ENCODE assay signal across 9 cellular contexts in the genomic region with DNA sequence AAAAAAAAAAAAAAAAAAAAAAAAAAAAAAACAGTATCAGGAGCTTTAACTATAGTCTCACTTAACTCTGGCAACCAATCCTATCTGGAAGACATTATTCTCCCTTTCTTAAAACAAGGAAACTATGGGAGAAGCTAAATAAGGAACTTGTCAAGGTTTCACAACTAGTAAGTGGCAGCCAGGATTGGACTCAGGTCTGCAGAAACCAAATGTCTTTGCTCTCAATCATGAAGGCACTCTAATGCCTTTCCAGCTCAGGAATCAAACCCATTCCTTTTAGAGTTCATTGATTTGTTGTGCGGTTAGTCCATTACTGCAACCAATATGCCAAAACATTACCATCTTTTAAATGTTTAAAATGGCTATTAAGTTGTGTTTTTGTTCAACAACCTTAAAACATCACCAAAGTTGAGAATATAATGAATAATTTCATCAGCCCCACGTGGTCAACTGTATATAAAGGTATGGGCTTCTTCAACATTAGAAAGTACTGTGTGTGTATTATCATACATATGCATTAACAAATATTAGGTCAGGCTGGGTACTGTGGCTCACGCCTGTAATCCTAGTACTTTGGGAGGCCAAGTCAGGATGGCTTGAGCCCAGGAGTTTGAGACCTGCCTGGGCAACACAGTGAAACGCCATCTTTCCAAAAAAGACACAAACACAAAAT. TPM values are rescaled to one million over a fixed set of nuclear protein-coding genes. Genes with fewer than 3 reads are reported as not detected.
A peak's percentile ranks its signal among the peaks of the same experiment; 100 is the strongest.
DNase-seq lines count a peak whose midpoint lies in the region; ATAC-seq and TF ChIP-seq lines count a peak whose summit lies in the region.
"Had no signal": no experiment of that assay in that cellular context is flagged by ENCODE, and none has a peak within 500 bp of the region (broad histone marks: within the 10 kb centered on the region; RNA-seq: fewer than 3 reads in every experiment).

No MANE protein-coding gene starts in this region.

- no peak for ATAC-seq in CD4-positive, CD25-positive, alpha-beta regulatory T cell (ENCODE audit: low read depth in 2 of 2)
- ATAC-seq in naive thymus-derived CD8-positive, alpha-beta T cell, result no peak
- ATAC-seq in GM21381 (IDR thresholded peaks at IDR 0.05; ENCODE audit: unreplicated experiment), result no peak

- intact Hi-C loops in mammary epithelial cell (cut with micrococcal nuclease) (no loop called here), posterior cingulate gyrus (cut with DNase I) (no loop called here)

- H2AFZ ChIP-seq in mammary epithelial cell (ENCODE audit: low read depth, low read length), result no peak overlapping the region

- no peaks in the 10 kb centered on the region for H3K9me3 Mint-ChIP-seq in CD4-positive, CD25-positive, alpha-beta regulatory T cell
- no peaks in the 10 kb centered on the region for H3K9me3 Mint-ChIP-seq in naive thymus-derived CD8-positive, alpha-beta T cell

- WGBS in mammary epithelial cell (ENCODE audit: low coverage, missing lambda C conversion rate), result 94% methylated on average over 4 of the region's 4 CpGs

- peak overlapping the region; percentile 75 for H3K4me2 ChIP-seq in mammary epithelial cell (ENCODE audit: insufficient read depth, low read depth, low read length)

- peak overlapping the region; percentile 95 to 97 (median 97) for H3K27ac Mint-ChIP-seq in CD4-positive, CD25-positive, alpha-beta regulatory T cell
- H3K27ac Mint-ChIP-seq in naive thymus-derived CD8-positive, alpha-beta T cell, result peak overlapping the region; percentile 90 to 98 (median 95)

- H3K27me3 Mint-ChIP-seq in CD4-positive, CD25-positive, alpha-beta regulatory T cell, result no peaks in the 10 kb centered on the region
- peaks cover 0 to 2% (median 0%) of the 10 kb centered on the region in 5 donors for H3K27me3 Mint-ChIP-seq in naive thymus-derived CD8-positive, alpha-beta T cell

- H3K36me3 ChIP-seq in CD4-positive, CD25-positive, alpha-beta regulatory T cell (ENCODE audit: control insufficient read depth, insufficient read depth, low read length), result peaks cover 6% of the 10 kb centered on the region
- peaks cover 4% of the 10 kb centered on the region for H3K36me3 ChIP-seq in mammary epithelial cell (ENCODE audit: insufficient read depth, low read length)

- peak overlapping the region; percentile 98 for H3K4me3 ChIP-seq in CD4-positive, CD25-positive, alpha-beta regulatory T cell (ENCODE audit: low read depth, low read length)
- H3K4me3 ChIP-seq in mammary epithelial cell (replicated peaks in 1 of 3; ENCODE audit: insufficient read depth in 1 of 3, low read depth in 2 of 3, low read length in 3 of 3), result peak overlapping the region; percentile 79 to 99 (median 99)

- H3K4me3 Mint-ChIP-seq in CD4-positive, CD25-positive, alpha-beta regulatory T cell, result peak overlapping the region; percentile 93 to 94 (median 94)
- peak overlapping the region; percentile 89 to 99 (median 94) for H3K4me3 Mint-ChIP-seq in naive thymus-derived CD8-positive, alpha-beta T cell

- dilution Hi-C loops in mammary epithelial cell (cut with HindIII; ENCODE audit: low sequenced_read_pairs), result no loop called here

- H3K4me1 ChIP-seq in CD4-positive, CD25-positive, alpha-beta regulatory T cell (ENCODE audit: control insufficient read depth, insufficient read depth, low read length, poor library complexity, severe bottlenecking), result peaks cover 19% of the 10 kb centered on the region
- H3K4me1 ChIP-seq in mammary epithelial cell (ENCODE audit: insufficient read depth, low read length), result no peaks in the 10 kb centered on the region

- peaks cover 59% of the 10 kb centered on the region for H3K79me2 ChIP-seq in mammary epithelial cell (ENCODE audit: insufficient read depth, low read length)

- H3K27me3 ChIP-seq in CD4-positive, CD25-positive, alpha-beta regulatory T cell (ENCODE audit: control insufficient read depth, insufficient read depth, low read length), result no peaks in the 10 kb centered on the region
- no peaks in the 10 kb centered on the region for H3K27me3 ChIP-seq in mammary epithelial cell (ENCODE audit: insufficient read depth, low read length)

- no peaks in the 10 kb centered on the region for H3K36me3 Mint-ChIP-seq in CD4-positive, CD25-positive, alpha-beta regulatory T cell
- H3K36me3 Mint-ChIP-seq in naive thymus-derived CD8-positive, alpha-beta T cell, result peaks cover 0 to 24% (median 0%) of the 10 kb centered on the region in 3 donors

- no peaks in the 10 kb centered on the region for H4K20me1 ChIP-seq in mammary epithelial cell (ENCODE audit: insufficient read depth, low read length)

- no peaks in the 10 kb centered on the region for H3K9me3 ChIP-seq in CD4-positive, CD25-positive, alpha-beta regulatory T cell (ENCODE audit: control insufficient read depth in 2 of 2, low read length in 2 of 2)
- no peaks in the 10 kb centered on the region for H3K9me3 ChIP-seq in mammary epithelial cell (replicated peaks; ENCODE audit: insufficient read depth, low read length)

- POLR2A ChIA-PET in naive thymus-derived CD8-positive, alpha-beta T cell (lab: Charles Lee), result interaction anchor here (0.6 kb wide), 1 partner anchor 1693 kb away, joined by 3 read pairs; no protein-coding TSS in a partner anchor

- H3K9ac ChIP-seq in mammary epithelial cell (ENCODE audit: insufficient read depth, low read length), result peak overlapping the region; percentile 80

- DNase-seq in CD4-positive, CD25-positive, alpha-beta regulatory T cell, result no peak
- DNase-seq in Kasumi-1 (lab: John Stamatoyannopoulos, UW), result peak; percentile 22 to 32
- no peak for DNase-seq in mammary epithelial cell
- peak in 1 of 10 donors; percentile 10 for DNase-seq in naive thymus-derived CD8-positive, alpha-beta T cell
- no peak for DNase-seq in NCI-H510A treated with DMSO at 0.1 percent for 48 hours (lab: John Stamatoyannopoulos, UW)
- no peak for DNase-seq in hypothalamus (lab: John Stamatoyannopoulos, UW)
- DNase-seq in posterior cingulate gyrus, result no peak
- DNase-seq: midbrain had no signal

- TF ChIP-seq CTCF in mammary epithelial cell (conservative IDR thresholded peaks at IDR 0.05 in 1 of 2, IDR thresholded peaks at IDR 0.05 in 1 of 2; ENCODE audit: extremely low read depth in 1 of 2, insufficient read depth in 1 of 2, low read depth in 1 of 2, low read length in 2 of 2), result no peak

- peak overlapping the region; percentile 87 for H3K27ac ChIP-seq in CD4-positive, CD25-positive, alpha-beta regulatory T cell (ENCODE audit: insufficient read depth, low read length, poor library complexity, severe bottlenecking)
- H3K27ac ChIP-seq in mammary epithelial cell (ENCODE audit: insufficient read depth, low read depth, low read length), result no peak overlapping the region

- BruUV-seq in mammary epithelial cell (replicated peaks; lab: Mats Ljungman, UMichigan), result no TSS peak

- H3K4me1 Mint-ChIP-seq in CD4-positive, CD25-positive, alpha-beta regulatory T cell, result peaks cover 6 to 54% (median 33%) of the 10 kb centered on the region in 4 donors
- H3K4me1 Mint-ChIP-seq in naive thymus-derived CD8-positive, alpha-beta T cell, result peaks cover 10 to 40% (median 27%) of the 10 kb centered on the region in 4 donors

- CTCF ChIA-PET in mammary epithelial cell (lab: Charles Lee; ENCODE audit: low non-redundant PET), result no interaction called here

- in situ Hi-C loops in mammary epithelial cell (cut with MboI; ENCODE audit: low sequenced_read_pairs in 2 of 2), result no loop called here

RNA-seq across cellular contexts. Expression of a gene that starts 1.5 kb away (rescaled TPM):
- 45.0 TPM for total RNA-seq in CD4-positive, CD25-positive, alpha-beta regulatory T cell
- 10 to 100 TPM; 39.9 to 51.1 (median 43.0) TPM for polyA plus RNA-seq in CD4-positive, CD25-positive, alpha-beta regulatory T cell
- total RNA-seq in mammary epithelial cell, result 100 to 1,000 TPM; 164 to 171 TPM
- polyA plus RNA-seq in mammary epithelial cell, result 53.9 TPM
- 281 TPM for polyA minus RNA-seq in mammary epithelial cell
- 100 to 1,000 TPM; 109 to 111 TPM for total RNA-seq in naive thymus-derived CD8-positive, alpha-beta T cell
- 10 to 100 TPM; 47.8 to 54.3 (median 52.0) TPM for polyA plus RNA-seq in naive thymus-derived CD8-positive, alpha-beta T cell

RNA-seq across cellular contexts. Expression of a gene that starts 44.8 kb away (rescaled TPM):
- total RNA-seq in CD4-positive, CD25-positive, alpha-beta regulatory T cell, result 7.7 TPM
- 10 to 100 TPM; 15.0 to 24.0 (median 16.0) TPM for polyA plus RNA-seq in CD4-positive, CD25-positive, alpha-beta regulatory T cell
- 10 to 100 TPM; 27.7 to 32.2 TPM for total RNA-seq in mammary epithelial cell
- polyA plus RNA-seq in mammary epithelial cell, result 50.9 TPM
- 136 TPM for polyA minus RNA-seq in mammary epithelial cell
- 10 to 100 TPM; 16.0 to 19.5 TPM for total RNA-seq in naive thymus-derived CD8-positive, alpha-beta T cell
- polyA plus RNA-seq in naive thymus-derived CD8-positive, alpha-beta T cell, result 10 to 100 TPM; 15.0 to 18.4 (median 16.0) TPM

RNA-seq across cellular contexts. Expression of a gene that starts 49.1 kb away (rescaled TPM):
- 26.7 TPM for total RNA-seq in CD4-positive, CD25-positive, alpha-beta regulatory T cell
- polyA plus RNA-seq in CD4-positive, CD25-positive, alpha-beta regulatory T cell, result 10 to 100 TPM; 49.7 to 61.3 (median 55.2) TPM
- 10 to 100 TPM; 69.8 to 78.1 TPM for total RNA-seq in mammary epithelial cell
- polyA plus RNA-seq in mammary epithelial cell, result 26.9 TPM
- 128 TPM for polyA minus RNA-seq in mammary epithelial cell
- 10 to 100 TPM; 44.5 to 46.0 TPM for total RNA-seq in naive thymus-derived CD8-positive, alpha-beta T cell
- 10 to 100 TPM; 51.7 to 70.3 (median 58.4) TPM for polyA plus RNA-seq in naive thymus-derived CD8-positive, alpha-beta T cell

Comparison
In these comparisons a context has a peak if more than half of its experiments do, and no peak if none do; other contexts are left out.
1. DNase-seq: peak in Kasumi-1 (2 of 2); none in CD4-positive, CD25-positive, alpha-beta regulatory T cell (0 of 3), mammary epithelial cell (single experiment), NCI-H510A treated with DMSO at 0.1 percent for 48 hours (single experiment), hypothalamus (0 of 51) and posterior cingulate gyrus (0 of 10).